20 cellular contexts compared by ENCODE assay signal in genomic region chr6:81226957-81227356, GRCh38.
DNase-seq lines count a peak whose midpoint lies in the region; ATAC-seq, FAIRE-seq and TF ChIP-seq lines count a peak whose summit lies in the region.
"Had no signal": no experiment of that assay in that cellular context is flagged by ENCODE, and none has a peak within 500 bp of the region (broad histone marks: within the 10 kb centered on the region; RNA-seq: fewer than 3 reads in every experiment).

No MANE protein-coding gene starts in this region.

- no peaks in the 10 kb centered on the region for H3K27me3 ChIP-seq in astrocyte (ENCODE audit: insufficient read depth, low read length)
- H3K27me3 ChIP-seq: BLaER1 had no signal

- H3K9me3 ChIP-seq in SK-N-MC (ENCODE audit: low read depth, low read length), result no peaks in the 10 kb centered on the region
- H3K9me3 ChIP-seq in astrocyte (ENCODE audit: insufficient read depth, low read depth, low read length), result no peaks in the 10 kb centered on the region
- H3K9me3 ChIP-seq: BLaER1 had no signal

- no peaks in the 10 kb centered on the region for H3K27me3 Mint-ChIP-seq in astrocyte (ENCODE audit: low read depth, unreplicated experiment)
- H3K27me3 Mint-ChIP-seq: CD4-positive, CD25-positive, alpha-beta regulatory T cell; CD8-positive, alpha-beta memory T cell had no signal

- no peak for TF ChIP-seq CTCF in astrocyte (IDR thresholded peaks at IDR 0.05; ENCODE audit: insufficient read depth, low read depth, low read length)

- H3K4me2 ChIP-seq in astrocyte (ENCODE audit: low read length), result no peak overlapping the region
- H3K4me2 ChIP-seq: BLaER1 had no signal

- H3K9me3 Mint-ChIP-seq in astrocyte (ENCODE audit: unreplicated experiment), result no peaks in the 10 kb centered on the region

- no peak overlapping the region for H3K27ac Mint-ChIP-seq in astrocyte (ENCODE audit: unreplicated experiment)
- H3K27ac Mint-ChIP-seq: CD4-positive, CD25-positive, alpha-beta regulatory T cell; CD8-positive, alpha-beta memory T cell had no signal

- H3K4me3 Mint-ChIP-seq in astrocyte (ENCODE audit: unreplicated experiment), result no peak overlapping the region
- H3K4me3 Mint-ChIP-seq: CD4-positive, CD25-positive, alpha-beta regulatory T cell; CD8-positive, alpha-beta memory T cell had no signal

- no peak for FAIRE-seq in astrocyte (lab: Jason Lieb, UNC)
- FAIRE-seq: G401.6, GM12892, H1 had no signal

- ATAC-seq in HG03469 (IDR thresholded peaks at IDR 0.05; ENCODE audit: unreplicated experiment), result no peak
- ATAC-seq in HG03025 (IDR thresholded peaks at IDR 0.05; ENCODE audit: low FRiP score, unreplicated experiment), result no peak

- H2AFZ ChIP-seq in astrocyte (ENCODE audit: low read depth, low read length), result no peak overlapping the region
- H2AFZ ChIP-seq: GM23248 had no signal

- H4K20me1 ChIP-seq in astrocyte (ENCODE audit: insufficient read depth, low read length), result no peaks in the 10 kb centered on the region
- H4K20me1 ChIP-seq: BLaER1 had no signal

- no peaks in the 10 kb centered on the region for H3K79me2 ChIP-seq in astrocyte (ENCODE audit: insufficient read depth, low read length)

- H3K9ac ChIP-seq in SK-N-MC (ENCODE audit: insufficient read length), result no peak overlapping the region
- no peak overlapping the region for H3K9ac ChIP-seq in astrocyte (ENCODE audit: low read length)
- H3K9ac ChIP-seq: BLaER1, GM23248 had no signal

- H3K4me1 ChIP-seq in astrocyte (ENCODE audit: insufficient read depth, low read length), result no peaks in the 10 kb centered on the region
- H3K4me1 ChIP-seq: BLaER1 had no signal

- H3K36me3 ChIP-seq in SK-N-MC (ENCODE audit: insufficient read depth, low read length), result no peaks in the 10 kb centered on the region
- H3K36me3 ChIP-seq in astrocyte (ENCODE audit: insufficient read depth, low read length), result no peaks in the 10 kb centered on the region
- H3K36me3 ChIP-seq: BLaER1 had no signal

- DNase-seq in NCI-H460 (ENCODE audit: extremely low read depth, low read depth) (peak; percentile 1), SK-N-MC (ENCODE audit: low read depth, low spot score) (no peak), astrocyte (ENCODE audit: low read depth) (peak; percentile 10), cerebellum (ENCODE audit: low spot score) (no peak)
- DNase-seq: Calu3; CD4-positive, CD25-positive, alpha-beta regulatory T cell; CD8-positive, alpha-beta memory T cell; COR-L47; DMS53; DND-41; GM23248; H7; HCEC 1CT had no signal

- H3K4me3 ChIP-seq in SK-N-MC (no peak overlapping the region), astrocyte (ENCODE audit: insufficient read depth, low read depth, low read length) (no peak overlapping the region)
- H3K4me3 ChIP-seq: BLaER1, GM23248 had no signal

- H3K36me3 Mint-ChIP-seq in astrocyte (ENCODE audit: low read depth, unreplicated experiment), result no peaks in the 10 kb centered on the region
- H3K36me3 Mint-ChIP-seq: CD4-positive, CD25-positive, alpha-beta regulatory T cell; CD8-positive, alpha-beta memory T cell had no signal

- H3K27ac ChIP-seq in SK-N-MC (peak overlapping the region; percentile 25), astrocyte (ENCODE audit: low read depth, low read length) (no peak overlapping the region)
- H3K27ac ChIP-seq: BLaER1, C4-2B, GM23248 had no signal

- no peaks in the 10 kb centered on the region for H3K4me1 Mint-ChIP-seq in astrocyte (ENCODE audit: low read depth, unreplicated experiment)
- H3K4me1 Mint-ChIP-seq: CD4-positive, CD25-positive, alpha-beta regulatory T cell; CD8-positive, alpha-beta memory T cell had no signal

Comparison
In these comparisons a context has a peak if more than half of its experiments do, and no peak if none do; other contexts are left out.
1. DNase-seq: peak in NCI-H460 (single experiment) and astrocyte (single experiment); none in SK-N-MC (single experiment) and cerebellum (single experiment).